Comparison of ENCODE assay signal across 21 cellular contexts in genomic region chr3:33869977-33870376, GRCh38.
DNase-seq lines count a peak whose midpoint lies in the region; ATAC-seq and TF ChIP-seq lines count a peak whose summit lies in the region.
"Had no signal": no experiment of that assay in that cellular context is flagged by ENCODE, and none has a peak within 500 bp of the region (broad histone marks: within the 10 kb centered on the region; RNA-seq: fewer than 3 reads in every experiment).

No MANE protein-coding gene starts in this region.

- H3K4me1 Mint-ChIP-seq in natural killer cell, result no peaks in the 10 kb centered on the region
- H3K4me1 Mint-ChIP-seq in natural killer cell treated with Interleukin-12 subunit alpha and Interleukin-12 subunit beta and Interleukin-15 and Interleukin-18, amount 100 ng/mL, for 72 hours (ENCODE audit: low read depth in 2 of 2), result no peaks in the 10 kb centered on the region
- H3K4me1 Mint-ChIP-seq in T-helper 17 cell, result peaks cover 2% of the 10 kb centered on the region
- H3K4me1 Mint-ChIP-seq: CD8-positive, alpha-beta memory T cell had no signal

- no peaks in the 10 kb centered on the region for H3K27me3 ChIP-seq in aorta (ENCODE audit: control insufficient read depth in 1 of 2, insufficient read depth in 2 of 2, low read length in 1 of 2)
- H3K27me3 ChIP-seq: MG63, SJSA1 had no signal

- H3K36me3 Mint-ChIP-seq in natural killer cell (peaks cover 5% of the 10 kb centered on the region), T-helper 17 cell (ENCODE audit: low read depth) (no peaks in the 10 kb centered on the region)
- H3K36me3 Mint-ChIP-seq in natural killer cell treated with Interleukin-12 subunit alpha and Interleukin-12 subunit beta and Interleukin-15 and Interleukin-18, amount 100 ng/mL, for 72 hours, result no peaks in the 10 kb centered on the region

- H3K4me3 ChIP-seq in aorta (ENCODE audit: low read length in 2 of 2), result no peak overlapping the region
- H3K4me3 ChIP-seq: MG63, SJSA1 had no signal

- intact Hi-C loops in natural killer cell (cut with micrococcal nuclease) (no loop called here), left cardiac atrium (cut with DNase I) (no loop called here), aorta (cut with DNase I) (no loop called here)

- ATAC-seq in natural killer cell (no peak), T-helper 17 cell (no peak), left cardiac atrium (peak; percentile 29 to 34), aorta (ENCODE audit: low FRiP score) (no peak), GM18511 (IDR thresholded peaks at IDR 0.05; ENCODE audit: unreplicated experiment) (no peak)
- ATAC-seq in natural killer cell treated with Interleukin-12 subunit alpha and Interleukin-12 subunit beta and Interleukin-15 and Interleukin-18, amount 100 ng/mL, for 72 hours, result no peak
- ATAC-seq: PC-3 had no signal

- H3K9me3 Mint-ChIP-seq in natural killer cell, result no peaks in the 10 kb centered on the region
- no peaks in the 10 kb centered on the region for H3K9me3 Mint-ChIP-seq in natural killer cell treated with Interleukin-12 subunit alpha and Interleukin-12 subunit beta and Interleukin-15 and Interleukin-18, amount 100 ng/mL, for 72 hours
- H3K9me3 Mint-ChIP-seq: CD8-positive, alpha-beta memory T cell had no signal

- 82 to 84% methylated on average over 7 of the region's 7 CpGs for WGBS in aorta, 2 donors

- H3K27ac Mint-ChIP-seq in natural killer cell (peak overlapping the region; percentile 27 to 50), T-helper 17 cell (peak overlapping the region; percentile 56)
- no peak overlapping the region for H3K27ac Mint-ChIP-seq in natural killer cell treated with Interleukin-12 subunit alpha and Interleukin-12 subunit beta and Interleukin-15 and Interleukin-18, amount 100 ng/mL, for 72 hours

- H3K4me3 Mint-ChIP-seq in natural killer cell, result no peak overlapping the region
- no peak overlapping the region for H3K4me3 Mint-ChIP-seq in natural killer cell treated with Interleukin-12 subunit alpha and Interleukin-12 subunit beta and Interleukin-15 and Interleukin-18, amount 100 ng/mL, for 72 hours
- no peak overlapping the region for H3K4me3 Mint-ChIP-seq in T-helper 17 cell
- H3K4me3 Mint-ChIP-seq: CD8-positive, alpha-beta memory T cell had no signal

- peaks cover 3 to 7% of the 10 kb centered on the region in 2 donors for H3K36me3 ChIP-seq in aorta (ENCODE audit: control insufficient read depth in 1 of 2, insufficient read depth in 2 of 2, low read length in 1 of 2)

- no peaks in the 10 kb centered on the region for H3K27me3 Mint-ChIP-seq in natural killer cell (ENCODE audit: low read depth in 2 of 2)
- no peaks in the 10 kb centered on the region for H3K27me3 Mint-ChIP-seq in natural killer cell treated with Interleukin-12 subunit alpha and Interleukin-12 subunit beta and Interleukin-15 and Interleukin-18, amount 100 ng/mL, for 72 hours
- no peaks in the 10 kb centered on the region for H3K27me3 Mint-ChIP-seq in T-helper 17 cell
- H3K27me3 Mint-ChIP-seq: CD8-positive, alpha-beta memory T cell had no signal

- H3K4me1 ChIP-seq in aorta (ENCODE audit: control insufficient read depth in 1 of 2, insufficient read depth in 2 of 2, low read length in 2 of 2), result no peaks in the 10 kb centered on the region
- H3K4me1 ChIP-seq: SJSA1 had no signal

- no peak overlapping the region for H3K27ac ChIP-seq in aorta (ENCODE audit: low read depth in 1 of 2, low read length in 2 of 2)
- H3K27ac ChIP-seq: SJSA1 had no signal

- TF ChIP-seq CTCF in natural killer cell (IDR thresholded peaks at IDR 0.05), result no peak

- DNase-seq in natural killer cell, result no peak
- DNase-seq in natural killer cell treated with Interleukin-12 subunit alpha and Interleukin-12 subunit beta and Interleukin-15 and Interleukin-18, amount 100 ng/mL, for 72 hours (ENCODE audit: low spot score), result no peak
- no peak for DNase-seq in T-helper 17 cell
- no peak for DNase-seq in left cardiac atrium
- no peak for DNase-seq in NCI-H1092 treated with DMSO at 0.1 percent for 48 hours (lab: John Stamatoyannopoulos, UW)
- DNase-seq in aorta, result no peak
- DNase-seq: C1 segment of cervical spinal cord; CD8-positive, alpha-beta memory T cell; DMS79 treated with DMSO at 0.1 percent for 48 hours; GF-D8; H7; KG1; MG63; NCI-H2029; NCI-H446 treated with DMSO at 0.1 percent for 48 hours; NCI-H526; NCI-H82; NK-92 treated with Interleukin-12 subunit alpha and Interleukin-12 subunit beta, amount 100 ng/mL, for 24 hours; PC-3 had no signal

- H3K9me3 ChIP-seq in T-helper 17 cell (ENCODE audit: control insufficient read depth, low read length, poor library complexity, severe bottlenecking) (no peaks in the 10 kb centered on the region), aorta (ENCODE audit: control insufficient read depth, low read length) (no peaks in the 10 kb centered on the region)
- H3K9me3 ChIP-seq: MG63, SJSA1 had no signal

Comparison
In these comparisons a context has a peak if more than half of its experiments do, and no peak if none do; other contexts are left out.
1. H3K27ac Mint-ChIP-seq: peak in natural killer cell (2 of 2) and T-helper 17 cell (single experiment); none in natural killer cell treated with Interleukin-12 subunit alpha and Interleukin-12 subunit beta and Interleukin-15 and Interleukin-18, amount 100 ng/mL, for 72 hours (0 of 2).
2. ATAC-seq: peak in left cardiac atrium (2 of 2); none in natural killer cell (0 of 3), natural killer cell treated with Interleukin-12 subunit alpha and Interleukin-12 subunit beta and Interleukin-15 and Interleukin-18, amount 100 ng/mL, for 72 hours (0 of 2), T-helper 17 cell (single experiment), aorta (single experiment) and GM18511 (single experiment).